ENCODE assay signal across 16 cellular contexts in genomic region chr7:132901241-132901640, GRCh38.
"Had no signal": no experiment of that assay in that cellular context is flagged by ENCODE, and none has a peak within 500 bp of the region (broad histone marks: within the 10 kb centered on the region; RNA-seq: fewer than 3 reads in every experiment).

No MANE protein-coding gene starts in this region.

- H3K36me3 ChIP-seq: ovary, thoracic aorta had no signal

- H3K4me3 Mint-ChIP-seq: dendritic cell treated with granulocyte-macrophage colony-stimulating factor and Interleukin-4, amounts not matched to agents 40 ng/mL and 50 ng/mL, for 4 days; effector memory CD8-positive, alpha-beta T cell; naive thymus-derived CD8-positive, alpha-beta T cell; type B pancreatic cell had no signal

- H3K4me1 Mint-ChIP-seq: naive thymus-derived CD8-positive, alpha-beta T cell had no signal

- DNase-seq: effector memory CD8-positive, alpha-beta T cell; esophagus squamous epithelium; foreskin keratinocyte; kidney glomerular epithelial cell; naive thymus-derived CD8-positive, alpha-beta T cell; nucleus accumbens; ovary; right cardiac atrium; small intestine; stimulated activated CD4-positive, alpha-beta T cell treated with anti-CD3 and anti-CD28 coated beads, Interleukin-12 subunit alpha, Interleukin-12 subunit beta, amount 100 ng/mL, for 4 hours; stimulated activated naive CD4-positive, alpha-beta T cell; stomach; substantia nigra had no signal

- H3K27me3 ChIP-seq: esophagus squamous epithelium, foreskin keratinocyte, ovary, stomach had no signal

- H3K9me3 Mint-ChIP-seq: effector memory CD8-positive, alpha-beta T cell; type B pancreatic cell had no signal

- H3K27me3 Mint-ChIP-seq: dendritic cell treated with granulocyte-macrophage colony-stimulating factor and Interleukin-4, amounts not matched to agents 40 ng/mL and 50 ng/mL, for 4 days; effector memory CD8-positive, alpha-beta T cell; naive thymus-derived CD8-positive, alpha-beta T cell; type B pancreatic cell had no signal

- H3K27ac Mint-ChIP-seq: dendritic cell treated with granulocyte-macrophage colony-stimulating factor and Interleukin-4, amounts not matched to agents 40 ng/mL and 50 ng/mL, for 4 days; effector memory CD8-positive, alpha-beta T cell; type B pancreatic cell had no signal

- H3K4me3 ChIP-seq: esophagus squamous epithelium, ovary, stomach, thoracic aorta had no signal

- H3K27ac ChIP-seq: esophagus squamous epithelium, foreskin keratinocyte, ovary, stomach, thoracic aorta had no signal

- H3K9me3 ChIP-seq: esophagus squamous epithelium, ovary, stomach, thoracic aorta had no signal
